Comparison of ENCODE assay signal across 1 cellular context in the genomic region with DNA sequence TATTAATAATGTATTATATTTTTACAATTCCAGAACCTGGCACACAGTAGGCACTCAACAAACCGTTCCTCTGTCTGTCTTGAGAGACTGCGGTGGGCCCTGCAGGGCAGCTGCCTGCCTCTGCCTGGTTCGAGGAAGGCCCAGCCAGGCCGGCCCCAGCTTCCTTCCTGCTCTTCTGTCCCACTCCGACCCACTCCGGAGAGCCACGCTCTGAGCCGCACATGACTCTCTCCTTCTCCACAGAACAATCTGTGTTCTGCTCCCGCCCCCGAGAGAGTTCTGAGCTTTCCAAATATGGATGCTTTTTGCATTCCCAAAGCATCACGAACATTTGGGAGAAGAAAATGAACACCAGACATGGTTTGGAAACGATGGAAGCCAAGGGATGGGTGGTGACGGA.
TF ChIP-seq lines count a peak whose summit lies in the region.

No MANE protein-coding gene starts in this region.

TF ChIP-seq in HEK293T, 16 proteins besides CTCF, POLR2A, EP300 and RAD21 (continued from another document):
- no peak for TF ChIP-seq NFRKB (IDR thresholded peaks at IDR 0.05)
- no peak for TF ChIP-seq ARNT (IDR thresholded peaks at IDR 0.05)
